33 cellular contexts compared by ENCODE assay signal in genomic region chr7:48307041-48307714, GRCh38.
"Had no signal": no experiment of that assay in that cellular context is flagged by ENCODE, and none has a peak within 500 bp of the region (broad histone marks: within the 10 kb centered on the region; RNA-seq: fewer than 3 reads in every experiment).

No MANE protein-coding gene starts in this region.

- H3K9me3 Mint-ChIP-seq: activated B cell treated with CpG ODN at 0.5 μM for 24 hours; activated CD4-positive, alpha-beta memory T cell treated with anti-CD3 and anti-CD28 coated beads for 36 hours; activated T-helper 1 cell treated with anti-CD3 and anti-CD28 coated beads, Interleukin-12 subunit alpha, Interleukin-12 subunit beta, Interleukin-2, Interleukin-4 antibody, amounts not matched to agents 30 ng/mL and 10 ng/mL and 1 ng/mL, durations not matched to agents 14 hours and 24 hours and 36 hours; dendritic cell treated with granulocyte-macrophage colony-stimulating factor and Interleukin-4, amounts not matched to agents 40 ng/mL and 50 ng/mL, for 4 days; endodermal cell; naive B cell; T-helper 2 cell treated with Interferon-gamma antibody and Interleukin-4, amounts not matched to agents 5 μg/mL and 100 μg/mL, for 36 hours had no signal

- H3K27ac Mint-ChIP-seq: activated B cell treated with CpG ODN at 0.5 μM for 24 hours; activated CD4-positive, alpha-beta memory T cell treated with anti-CD3 and anti-CD28 coated beads for 36 hours; activated T-helper 1 cell treated with anti-CD3 and anti-CD28 coated beads, Interleukin-12 subunit alpha, Interleukin-12 subunit beta, Interleukin-2, Interleukin-4 antibody, amounts not matched to agents 30 ng/mL and 10 ng/mL and 1 ng/mL, durations not matched to agents 14 hours and 24 hours and 36 hours; dendritic cell treated with granulocyte-macrophage colony-stimulating factor and Interleukin-4, amounts not matched to agents 40 ng/mL and 50 ng/mL, for 4 days; endodermal cell; mesothelial cell of epicardium; naive B cell; nephron progenitor cell; progenitor cell of endocrine pancreas; stimulated activated naive B cell treated with anti-CD40 and anti-IgM and Interleukin-4, amounts not matched to agents 10 μg/mL and 1 μg/mL and 100 μg/mL, for 72 hours; T-helper 2 cell treated with Interferon-gamma antibody and Interleukin-4, amounts not matched to agents 5 μg/mL and 100 μg/mL, for 36 hours had no signal

- H3K9me3 ChIP-seq: neutrophil, ovary, right lobe of liver, stomach, thyroid gland, upper lobe of left lung had no signal

- DNase-seq: activated B cell treated with CpG ODN at 0.5 μM for 24 hours; activated CD4-positive, alpha-beta memory T cell treated with anti-CD3 and anti-CD28 coated beads for 36 hours; activated CD4-positive, alpha-beta T cell treated with anti-CD3 and anti-CD28 coated beads for 48 hours; activated CD8-positive, alpha-beta memory T cell treated with anti-CD3 and anti-CD28 coated beads, Interleukin-2, amount 50 U/mL, for 4 hours; activated gamma-delta T cell; activated naive CD4-positive, alpha-beta T cell treated with anti-CD3 and anti-CD28 coated beads, Interleukin-2, amount 50 U/mL, for 16 hours; activated T-cell treated with anti-CD3 and anti-CD28 coated beads, Interleukin-2, amount 50 U/mL, for 1 hour; amniotic stem cell; brain microvascular endothelial cell; central memory CD4-positive, alpha-beta T cell; endodermal cell; head of caudate nucleus; hippocampal formation; kidney; left colon; naive B cell; nephron progenitor cell; ovary; right lobe of liver; stimulated activated CD4-positive, alpha-beta T cell treated with anti-CD3 and anti-CD28 coated beads, Interleukin-12 subunit alpha, Interleukin-12 subunit beta, amount 100 ng/mL, for 4 hours; stimulated activated CD4-positive, alpha-beta T cell treated with anti-CD3 and anti-CD28 coated beads, Interleukin-4, amount 100 ng/mL, for 4 hours; stimulated activated CD8-positive, alpha-beta memory T cell treated with anti-CD3 and anti-CD28 coated beads, Interleukin-4, amount 100 ng/mL, for 48 hours; stimulated activated naive B cell treated with anti-CD40 and anti-IgM and Interleukin-4, amounts not matched to agents 10 μg/mL and 1 μg/mL and 100 μg/mL, for 72 hours; stomach; T-helper 1 cell; thyroid gland; upper lobe of left lung had no signal

- H3K4me3 Mint-ChIP-seq: activated B cell treated with CpG ODN at 0.5 μM for 24 hours; activated CD4-positive, alpha-beta memory T cell treated with anti-CD3 and anti-CD28 coated beads for 36 hours; activated T-helper 1 cell treated with anti-CD3 and anti-CD28 coated beads, Interleukin-12 subunit alpha, Interleukin-12 subunit beta, Interleukin-2, Interleukin-4 antibody, amounts not matched to agents 30 ng/mL and 10 ng/mL and 1 ng/mL, durations not matched to agents 14 hours and 24 hours and 36 hours; dendritic cell treated with granulocyte-macrophage colony-stimulating factor and Interleukin-4, amounts not matched to agents 40 ng/mL and 50 ng/mL, for 4 days; endodermal cell; mesothelial cell of epicardium; naive B cell; nephron progenitor cell; stimulated activated naive B cell treated with anti-CD40 and anti-IgM and Interleukin-4, amounts not matched to agents 10 μg/mL and 1 μg/mL and 100 μg/mL, for 72 hours; T-helper 2 cell treated with Interferon-gamma antibody and Interleukin-4, amounts not matched to agents 5 μg/mL and 100 μg/mL, for 36 hours had no signal

- H3K27me3 Mint-ChIP-seq: activated B cell treated with CpG ODN at 0.5 μM for 24 hours; dendritic cell treated with granulocyte-macrophage colony-stimulating factor and Interleukin-4, amounts not matched to agents 40 ng/mL and 50 ng/mL, for 4 days; progenitor cell of endocrine pancreas had no signal

- H3K36me3 Mint-ChIP-seq: activated CD4-positive, alpha-beta memory T cell treated with anti-CD3 and anti-CD28 coated beads for 36 hours; mesothelial cell of epicardium; naive B cell; stimulated activated naive B cell treated with anti-CD40 and anti-IgM and Interleukin-4, amounts not matched to agents 10 μg/mL and 1 μg/mL and 100 μg/mL, for 72 hours had no signal

- ATAC-seq: left colon; right lobe of liver; stimulated activated naive B cell treated with anti-CD40 and anti-IgM and Interleukin-4, amounts not matched to agents 10 μg/mL and 1 μg/mL and 100 μg/mL, for 72 hours had no signal

- H3K36me3 ChIP-seq: brain microvascular endothelial cell, ovary, right lobe of liver, stomach, thyroid gland, upper lobe of left lung had no signal

- H3K4me1 Mint-ChIP-seq: activated B cell treated with CpG ODN at 0.5 μM for 24 hours; mesothelial cell of epicardium; naive B cell; nephron progenitor cell; stimulated activated naive B cell treated with anti-CD40 and anti-IgM and Interleukin-4, amounts not matched to agents 10 μg/mL and 1 μg/mL and 100 μg/mL, for 72 hours had no signal

- H3K27me3 ChIP-seq: brain microvascular endothelial cell, neutrophil, ovary, right lobe of liver, stomach, thyroid gland, upper lobe of left lung had no signal

- H3K27ac ChIP-seq: brain microvascular endothelial cell, neutrophil, ovary, right lobe of liver, stomach, thyroid gland, upper lobe of left lung had no signal

- H3K4me1 ChIP-seq: right lobe of liver, stomach had no signal

- H3K4me3 ChIP-seq: ovary, right lobe of liver, stomach, thyroid gland, upper lobe of left lung had no signal
